13 cellular contexts compared by ENCODE assay signal in genomic region chr20:41475507-41475906, GRCh38.
DNase-seq lines count a peak whose midpoint lies in the region; TF ChIP-seq lines count a peak whose summit lies in the region.
"Had no signal": no experiment of that assay in that cellular context is flagged by ENCODE, and none has a peak within 500 bp of the region (broad histone marks: within the 10 kb centered on the region; RNA-seq: fewer than 3 reads in every experiment).

No MANE protein-coding gene starts in this region.

- WGBS in SK-N-SH (ENCODE audit: low lambda C conversion rate): 96% methylated on average over 1 of the region's 1 CpG

- H3K79me2 ChIP-seq in SK-N-SH (ENCODE audit: insufficient read depth): no peaks in the 10 kb centered on the region

- DNase-seq in SK-N-SH: no peak
- no peak for DNase-seq in left ventricle myocardium inferior
- DNase-seq in renal cortical epithelial cell (ENCODE audit: low read depth): peak; percentile 32
- no peak for DNase-seq in NCI-H2081 (lab: John Stamatoyannopoulos, UW)
- no peak for DNase-seq in stimulated activated naive CD4-positive, alpha-beta T cell treated with Interleukin-2 at 50 U/mL for 16 hours (lab: John Stamatoyannopoulos, UW)
- no peak for DNase-seq in Kasumi-1 (lab: John Stamatoyannopoulos, UW)
- DNase-seq: activated CD8-positive, alpha-beta memory T cell treated with anti-CD3 and anti-CD28 coated beads, Interleukin-2, amount 50 U/mL, for 4 hours; CD8-positive, alpha-beta memory T cell; islet precursor cell; naive thymus-derived CD4-positive, alpha-beta T cell; NCI-H524 had no signal

- H3K36me3 ChIP-seq in HEK293 (ENCODE audit: control insufficient read depth in 2 of 2, insufficient read depth in 1 of 2, low read length in 2 of 2) (peaks cover 3 to 46% of the 10 kb centered on the region in 2 experiments; a peak in 2 of 3 replicates), SK-N-SH (replicated peaks in 1 of 2; ENCODE audit: control insufficient read depth in 1 of 2, insufficient read depth in 2 of 2, low read length in 1 of 2) (peaks cover 40 to 48% of the 10 kb centered on the region in 2 experiments), left ventricle myocardium inferior (peaks cover 44% of the 10 kb centered on the region)

- H3F3A ChIP-seq in SK-N-SH (replicated peaks; ENCODE audit: insufficient read depth): no peaks in the 10 kb centered on the region

- no peak overlapping the region; the same call in 1 of the 2 replicates for H3K4me2 ChIP-seq in SK-N-SH

- no peaks in the 10 kb centered on the region for H4K20me1 ChIP-seq in SK-N-SH (ENCODE audit: insufficient read depth)

- TF ChIP-seq CTCF in HEK293 (tag by site-specific recombination; IDR thresholded peaks at IDR 0.05) (no peak), SK-N-SH (IDR thresholded peaks at IDR 0.05) (no peak), left ventricle myocardium inferior (IDR thresholded peaks at IDR 0.05; ENCODE audit: borderline replicate concordance) (no peak)

- H3K27ac ChIP-seq in HEK293 (ENCODE audit: extremely low read depth, low read depth, low read length): no peak overlapping the region
- H3K27ac ChIP-seq in SK-N-SH (ENCODE audit: low read depth in 2 of 2, low read length in 1 of 2): peak overlapping the region; percentile 10 to 39; a peak in 3 of 4 replicates
- H3K27ac ChIP-seq in left ventricle myocardium inferior (replicated peaks): peak overlapping the region; percentile 71

- no peak for TF ChIP-seq EP300 in SK-N-SH (IDR thresholded peaks at IDR 0.05; ENCODE audit: borderline replicate concordance in 1 of 2, low read depth in 1 of 2, low read length in 1 of 2)

- H3K9ac ChIP-seq in SK-N-SH: no peak overlapping the region

- intact Hi-C loops in left ventricle myocardium inferior (cut with micrococcal nuclease): no loop called here

- H3K4me1 ChIP-seq in HEK293 (ENCODE audit: control insufficient read depth, insufficient read depth, low read length) (peaks cover 9% of the 10 kb centered on the region), SK-N-SH (ENCODE audit: control insufficient read depth in 1 of 2, insufficient read depth in 2 of 2, low read depth in 1 of 2, low read length in 1 of 2) (peaks cover 0 to 11% of the 10 kb centered on the region in 2 experiments; a peak in 3 of 4 replicates), left ventricle myocardium inferior (peaks cover 40% of the 10 kb centered on the region)

- H3K9me3 ChIP-seq in HEK293 (ENCODE audit: control insufficient read depth, insufficient read depth, low read depth, low read length) (no peaks in the 10 kb centered on the region), SK-N-SH (no peaks in the 10 kb centered on the region), left ventricle myocardium inferior (replicated peaks) (peaks cover 8% of the 10 kb centered on the region)

- no peaks in the 10 kb centered on the region for H3K9me2 ChIP-seq in SK-N-SH

- no peak for TF ChIP-seq RAD21 in SK-N-SH (IDR thresholded peaks at IDR 0.05; ENCODE audit: low read length)

- H3K27me3 ChIP-seq in SK-N-SH (ENCODE audit: insufficient read depth): no peaks in the 10 kb centered on the region
- no peaks in the 10 kb centered on the region for H3K27me3 ChIP-seq in left ventricle myocardium inferior (ENCODE audit: low read depth)
- H3K27me3 ChIP-seq: dorsolateral prefrontal cortex had no signal

- no peak overlapping the region for H3K4me3 ChIP-seq in HEK293 (ENCODE audit: low read depth, low read length)
- no peak overlapping the region for H3K4me3 ChIP-seq in SK-N-SH (ENCODE audit: low read depth in 2 of 2, low read length in 1 of 2)
- H3K4me3 ChIP-seq in left ventricle myocardium inferior: no peak overlapping the region
- H3K4me3 ChIP-seq: dorsolateral prefrontal cortex had no signal

- no peak overlapping the region for H2AFZ ChIP-seq in SK-N-SH (ENCODE audit: low read depth)

- CTCF ChIA-PET in HEK293 (lab: Yijun Ruan, JAX) (interaction anchor here (0.6 kb wide), 1 partner anchor 106 kb away, joined by 3 read pairs; no protein-coding TSS in a partner anchor), SK-N-SH (lab: Yijun Ruan, JAX) (interaction anchor here (1.1 kb wide), 2 partner anchors 67 to 380 kb away, joined by 3 read pairs; no protein-coding TSS in a partner anchor)

- POLR2A ChIA-PET in HEK293 (lab: Yijun Ruan, JAX) (interaction anchor here (0.8 kb wide), 1 partner anchor 143 kb away, joined by 3 read pairs; the partner anchor contains the start of gene CHD6), SK-N-SH (lab: Yijun Ruan, JAX) (no interaction called here)

TF ChIP-seq in HEK293, 187 proteins besides CTCF, POLR2A, EP300 and RAD21:
- TF ChIP-seq ZNF398 (tag by site-specific recombination; IDR thresholded peaks at IDR 0.05): peak; percentile 33; the same call in 1 of the 2 replicates
- no peak for TF ChIP-seq HOXD13 (CRISPR knock-in tag; IDR thresholded peaks at IDR 0.05; ENCODE audit: borderline replicate concordance)
- peak; percentile 27; the same call in 1 of the 2 replicates for TF ChIP-seq ZNF341 (tag by site-specific recombination; IDR thresholded peaks at IDR 0.05; ENCODE audit: low read depth)

TF ChIP-seq in SK-N-SH, 30 proteins besides CTCF, POLR2A, EP300 and RAD21:
- no peak for TF ChIP-seq POLR2AphosphoS5 (IDR thresholded peaks at IDR 0.05; ENCODE audit: low read depth, low read length)
- TF ChIP-seq FOXM1 (IDR thresholded peaks at IDR 0.05; ENCODE audit: low read depth): no peak
TF ChIP-seq in SK-N-SH: peak in this region for 0.
